8 cellular contexts compared by ENCODE assay signal in the genomic region with DNA sequence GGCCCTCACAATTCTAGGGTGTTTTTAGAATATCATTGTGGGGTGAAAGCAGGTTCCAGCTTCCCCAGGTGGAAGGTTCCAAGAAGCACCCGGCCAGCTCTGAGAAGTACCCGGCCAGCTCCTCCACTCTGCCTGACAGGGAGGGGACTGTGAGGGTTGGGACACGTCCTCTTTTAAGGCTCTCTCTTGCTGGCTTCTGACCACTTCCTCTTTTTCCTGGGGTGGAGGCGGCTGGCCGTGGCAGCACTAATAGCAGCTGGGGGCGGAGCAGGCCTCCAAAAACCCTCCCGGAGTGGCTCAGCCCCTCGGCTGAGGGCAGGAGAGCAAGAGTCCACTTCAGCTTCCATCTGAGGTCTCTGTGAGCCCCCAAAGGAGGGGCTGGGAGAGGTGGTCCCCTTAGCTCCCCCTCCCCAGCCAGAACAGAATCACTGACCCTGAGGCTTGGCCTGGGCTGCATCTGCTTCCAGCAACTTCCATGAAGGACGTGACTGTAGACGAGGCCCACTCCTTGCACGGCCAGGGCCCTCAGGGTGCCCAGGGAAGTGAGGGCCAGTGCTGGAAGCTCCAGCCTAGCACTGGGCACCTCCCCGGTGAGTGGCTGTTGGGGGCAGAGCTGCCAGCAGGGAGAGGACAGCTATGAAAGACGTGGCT. TPM values are rescaled to one million over a fixed set of nuclear protein-coding genes. Genes with fewer than 3 reads are reported as not detected.
DNase-seq lines count a peak whose midpoint lies in the region; ATAC-seq and TF ChIP-seq lines count a peak whose summit lies in the region.

No MANE protein-coding gene starts in this region.

- H3K4me1 Mint-ChIP-seq in neural progenitor cell = peaks cover 5% of the 10 kb centered on the region

- H3K9me3 ChIP-seq in neural progenitor cell (ENCODE audit: low read depth) = no peaks in the 10 kb centered on the region

- peak overlapping the region; percentile 98 for H2AFZ ChIP-seq in neural progenitor cell (replicated peaks)

- H3F3A ChIP-seq in neural progenitor cell (ENCODE audit: low read depth) = peaks cover 6% of the 10 kb centered on the region

- no peaks in the 10 kb centered on the region for H3K4me1 ChIP-seq in neural progenitor cell

- peak; percentile 92 for ATAC-seq in GM21576 (IDR thresholded peaks at IDR 0.05; ENCODE audit: unreplicated experiment)

- no peak overlapping the region for H3K4me2 ChIP-seq in neural progenitor cell

- H3K4me3 Mint-ChIP-seq in neural progenitor cell = no peak overlapping the region

- H3K9me3 Mint-ChIP-seq in neural progenitor cell = peaks cover 3% of the 10 kb centered on the region

- H3K4me3 ChIP-seq in GM12864 (ENCODE audit: low read depth, low read length) (peak overlapping the region; percentile 24), neural progenitor cell (no peak overlapping the region)

- DNase-seq in GM12864 (ENCODE audit: low read depth) (peak; percentile 83), HT-29 (ENCODE audit: low spot score) (peak; percentile 47), caudate nucleus (lab: John Stamatoyannopoulos, UW) (peak in 18 of 61 donors; percentile 2 to 35 (median 14)), neural progenitor cell (ENCODE audit: low spot score) (no peak), mesenteric fat pad (ENCODE audit: low spot score) (no peak), 8988T (no peak), NCI-H2107 treated with DMSO at 0.1 percent for 48 hours (lab: John Stamatoyannopoulos, UW; ENCODE audit: unreplicated experiment) (no peak)

- H3K27me3 Mint-ChIP-seq in neural progenitor cell (ENCODE audit: insufficient read depth, low read depth) = peaks cover 4% of the 10 kb centered on the region

- TF ChIP-seq CTCF in GM12864 (IDR thresholded peaks at IDR 0.05; ENCODE audit: low read depth, low read length, missing control alignments) (peak; percentile 4), neural progenitor cell (IDR thresholded peaks at IDR 0.05) (no peak)

- H3K9ac ChIP-seq in neural progenitor cell = no peak overlapping the region

- H3K27ac ChIP-seq in caudate nucleus (ENCODE audit: low read depth, low read length) = peak overlapping the region; percentile 78
- H3K27ac ChIP-seq in neural progenitor cell = no peak overlapping the region

- no peak overlapping the region for H3K27ac Mint-ChIP-seq in neural progenitor cell

- H3K36me3 Mint-ChIP-seq in neural progenitor cell = no peaks in the 10 kb centered on the region

- H3K36me3 ChIP-seq in neural progenitor cell = no peaks in the 10 kb centered on the region

- H3K79me2 ChIP-seq in neural progenitor cell (ENCODE audit: low read depth) = no peaks in the 10 kb centered on the region

- no peaks in the 10 kb centered on the region for H3K27me3 ChIP-seq in neural progenitor cell

- H4K20me1 ChIP-seq in neural progenitor cell (ENCODE audit: low read depth) = no peaks in the 10 kb centered on the region

RNA-seq across cellular contexts. Expression of a gene that starts 26.7 kb away (rescaled TPM):
- total RNA-seq in HT-29 (2014; rRNA removed; shearing (Covaris generic)) = 1.6 and 3.0 TPM in 2 replicates
- total RNA-seq in neural progenitor cell (ENCODE audit: low replicate concordance) (2.7 and 5.0 TPM in 2 replicates), mesenteric fat pad (33.0 TPM)

Comparison
In these comparisons a context has a peak if more than half of its experiments do, and no peak if none do; other contexts are left out.
1. DNase-seq: peak in GM12864 (single experiment) and HT-29 (single experiment); none in neural progenitor cell (single experiment), mesenteric fat pad (single experiment), 8988T (single experiment) and NCI-H2107 treated with DMSO at 0.1 percent for 48 hours (single experiment).